ENCODE assay signal across 8 cellular contexts in the genomic region with DNA sequence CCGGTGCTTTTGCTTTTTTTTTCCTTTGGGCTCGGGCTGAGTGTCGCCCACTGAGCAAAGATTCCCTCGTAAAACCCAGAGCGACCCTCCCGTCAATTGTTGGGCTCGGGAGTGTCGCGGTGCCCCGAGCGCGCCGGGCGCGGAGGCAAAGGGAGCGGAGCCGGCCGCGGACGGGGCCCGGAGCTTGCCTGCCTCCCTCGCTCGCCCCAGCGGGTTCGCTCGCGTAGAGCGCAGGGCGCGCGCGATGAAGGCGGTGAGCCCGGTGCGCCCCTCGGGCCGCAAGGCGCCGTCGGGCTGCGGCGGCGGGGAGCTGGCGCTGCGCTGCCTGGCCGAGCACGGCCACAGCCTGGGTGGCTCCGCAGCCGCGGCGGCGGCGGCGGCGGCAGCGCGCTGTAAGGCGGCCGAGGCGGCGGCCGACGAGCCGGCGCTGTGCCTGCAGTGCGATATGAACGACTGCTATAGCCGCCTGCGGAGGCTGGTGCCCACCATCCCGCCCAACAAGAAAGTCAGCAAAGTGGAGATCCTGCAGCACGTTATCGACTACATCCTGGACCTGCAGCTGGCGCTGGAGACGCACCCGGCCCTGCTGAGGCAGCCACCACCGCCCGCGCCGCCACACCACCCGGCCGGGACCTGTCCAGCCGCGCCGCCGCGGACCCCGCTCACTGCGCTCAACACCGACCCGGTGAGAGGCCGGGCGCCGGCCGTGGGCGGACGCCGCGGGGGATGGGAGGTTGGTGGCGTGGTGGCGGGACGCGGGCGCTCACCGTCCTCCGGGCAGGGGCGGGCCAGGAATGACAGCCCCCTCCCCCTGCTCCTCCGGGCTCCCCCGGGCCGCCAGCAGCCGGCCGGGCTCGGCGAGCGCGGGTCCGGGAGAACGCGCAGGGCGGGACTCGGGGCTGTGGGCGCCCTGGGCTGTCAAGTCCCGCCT. TPM values are rescaled to one million over a fixed set of nuclear protein-coding genes. Genes with fewer than 3 reads are reported as not detected.
DNase-seq lines count a peak whose midpoint lies in the region; ATAC-seq and TF ChIP-seq lines count a peak whose summit lies in the region.

No MANE protein-coding gene starts in this region.

- no peaks in the 10 kb centered on the region for H3K9me3 ChIP-seq in HEK293 (ENCODE audit: control insufficient read depth, insufficient read depth, low read depth, low read length)
- H3K9me3 ChIP-seq in WERI-Rb-1 (ENCODE audit: severe bottlenecking): no peaks in the 10 kb centered on the region
- no peaks in the 10 kb centered on the region for H3K9me3 ChIP-seq in skeletal muscle satellite cell (replicated peaks; ENCODE audit: low read length)

- peak overlapping the region; percentile 83 for H3K9ac ChIP-seq in skeletal muscle satellite cell (ENCODE audit: low read depth, low read length)

- H3K4me1 ChIP-seq in HEK293 (ENCODE audit: control insufficient read depth, insufficient read depth, low read length): peaks cover 23% of the 10 kb centered on the region
- H3K4me1 ChIP-seq in skeletal muscle satellite cell (ENCODE audit: control insufficient read depth, insufficient read depth, low read length): no peaks in the 10 kb centered on the region

- H3K27ac ChIP-seq in HEK293 (ENCODE audit: extremely low read depth, low read depth, low read length): peak overlapping the region; percentile 99
- peak overlapping the region; percentile 41 for H3K27ac ChIP-seq in WERI-Rb-1

- no peaks in the 10 kb centered on the region for H3K27me3 ChIP-seq in WERI-Rb-1 (ENCODE audit: insufficient read depth, low read depth, severe bottlenecking)
- no peaks in the 10 kb centered on the region for H3K27me3 ChIP-seq in skeletal muscle satellite cell (ENCODE audit: control insufficient read depth, insufficient read depth, low read length)

- POLR2A ChIA-PET in HEK293 (lab: Yijun Ruan, JAX): interaction anchor here (0.5 to 5.3 kb wide), 57 partner anchors 11 to 1574 kb away, joined by 3 to 148 read pairs (median 4); a partner anchor contains a TSS

- ATAC-seq in HG02840 (IDR thresholded peaks at IDR 0.05; ENCODE audit: low FRiP score, unreplicated experiment): no peak
- no peak for ATAC-seq in HG03460 (IDR thresholded peaks at IDR 0.05; ENCODE audit: unreplicated experiment)

- H3K4me3 ChIP-seq in HEK293 (ENCODE audit: low read depth, low read length) (peak overlapping the region; percentile 94), WERI-Rb-1 (ENCODE audit: low read depth, low read length) (peak overlapping the region; percentile 71), skeletal muscle satellite cell (ENCODE audit: low read length) (peak overlapping the region; percentile 87)

- DNase-seq in WERI-Rb-1 (peak; percentile 70), hepatic stellate cell (ENCODE audit: low spot score) (peak; percentile 53)
- DNase-seq in activated CD4-positive, alpha-beta T cell treated with anti-CD3 and anti-CD28 coated beads for 4 hours: no peak
- no peak for DNase-seq in activated CD4-positive, alpha-beta T cell treated with anti-CD3 and anti-CD28 coated beads, Interleukin-2, amount 50 U/mL, for 4 hours

- H3K36me3 ChIP-seq in HEK293 (ENCODE audit: control insufficient read depth in 2 of 2, insufficient read depth in 1 of 2, low read length in 2 of 2) (peaks cover 10 to 16% of the 10 kb centered on the region in 2 experiments; a peak in 2 of 3 replicates), WERI-Rb-1 (no peaks in the 10 kb centered on the region), skeletal muscle satellite cell (ENCODE audit: insufficient read depth, low read length) (no peaks in the 10 kb centered on the region)

- CTCF ChIA-PET in HEK293 (lab: Yijun Ruan, JAX): interaction anchor here (1.0 to 1.1 kb wide), 2 partner anchors 514 to 814 kb away, joined by 3 read pairs; no protein-coding TSS in a partner anchor

- TF ChIP-seq CTCF in HEK293 (tag by site-specific recombination; IDR thresholded peaks at IDR 0.05): no peak
- 0 out of 2 replicates have a peak, but pooled peaks have one; percentile 0 for TF ChIP-seq CTCF in WERI-Rb-1 (IDR thresholded peaks at IDR 0.05; ENCODE audit: low read depth, low read length)

- H3K4me2 ChIP-seq in skeletal muscle satellite cell (ENCODE audit: low read length): peak overlapping the region; percentile 98

TF ChIP-seq in HEK293, 187 proteins besides CTCF, POLR2A, EP300 and RAD21 (continues in another document):
- TF ChIP-seq ZNF146 (tag by site-specific recombination; IDR thresholded peaks at IDR 0.05) (no peak), ZNF555 (tag by site-specific recombination; conservative IDR thresholded peaks at IDR 0.05) (no peak), ZNF837 (tag by site-specific recombination; IDR thresholded peaks at IDR 0.05) (no peak), ZNF624 (tag by site-specific recombination; IDR thresholded peaks at IDR 0.05) (no peak), ZNF175 (tag by site-specific recombination; IDR thresholded peaks at IDR 0.05) (no peak), ZBTB7A (tag by site-specific recombination; IDR thresholded peaks at IDR 0.05; ENCODE audit: low read depth) (no peak), ZNF10 (tag by site-specific recombination; IDR thresholded peaks at IDR 0.05) (0 out of 2 replicates have a peak, but pooled peaks have one; percentile 42), YY1 (tag by site-specific recombination; IDR thresholded peaks at IDR 0.05) (no peak), ZNF660 (tag by site-specific recombination; IDR thresholded peaks at IDR 0.05) (peak; percentile 88), ZNF132 (tag by site-specific recombination; IDR thresholded peaks at IDR 0.05; ENCODE audit: borderline replicate concordance) (no peak), MYNN (tag by site-specific recombination; IDR thresholded peaks at IDR 0.05; ENCODE audit: borderline replicate concordance) (no peak), ZNF623 (tag by site-specific recombination; IDR thresholded peaks at IDR 0.05) (no peak), ZNF677 (tag by site-specific recombination; IDR thresholded peaks at IDR 0.05) (no peak), TCF7L2 (IDR thresholded peaks at IDR 0.05; ENCODE audit: borderline replicate concordance, low read depth, low read length) (0 out of 2 replicates have a peak, but pooled peaks have one; percentile 25), ZNF391 (tag by site-specific recombination; IDR thresholded peaks at IDR 0.05; ENCODE audit: borderline replicate concordance, low read depth) (no peak), ZNF510 (tag by site-specific recombination; IDR thresholded peaks at IDR 0.05; ENCODE audit: insufficient replicate concordance) (no peak), ZNF138 (tag by site-specific recombination; IDR thresholded peaks at IDR 0.05; ENCODE audit: borderline replicate concordance) (no peak), KLF1 (tag by site-specific recombination; IDR thresholded peaks at IDR 0.05) (no peak), ZNF830 (tag by site-specific recombination; IDR thresholded peaks at IDR 0.05; ENCODE audit: low read depth) (no peak), ZNF366 (tag by site-specific recombination; conservative IDR thresholded peaks at IDR 0.05) (no peak), ZNF585B (tag by site-specific recombination; IDR thresholded peaks at IDR 0.05) (no peak), BCL11B (tag by site-specific recombination; IDR thresholded peaks at IDR 0.05; ENCODE audit: low read depth) (no peak), ZNF473 (tag by site-specific recombination; IDR thresholded peaks at IDR 0.05) (no peak)
- TF ChIP-seq, protein P1, sequence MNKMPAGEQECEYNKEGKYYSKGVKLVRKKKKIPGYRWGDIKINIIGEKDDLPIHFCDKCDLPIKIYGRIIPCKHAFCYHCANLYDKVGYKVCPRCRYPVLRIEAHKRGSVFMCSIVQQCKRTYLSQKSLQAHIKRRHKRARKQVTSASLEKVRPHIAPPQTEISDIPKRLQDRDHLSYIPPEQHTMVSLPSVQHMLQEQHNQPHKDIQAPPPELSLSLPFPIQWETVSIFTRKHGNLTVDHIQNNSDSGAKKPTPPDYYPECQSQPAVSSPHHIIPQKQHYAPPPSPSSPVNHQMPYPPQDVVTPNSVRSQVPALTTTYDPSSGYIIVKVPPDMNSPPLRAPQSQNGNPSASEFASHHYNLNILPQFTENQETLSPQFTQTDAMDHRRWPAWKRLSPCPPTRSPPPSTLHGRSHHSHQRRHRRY (tag by site-specific recombination; IDR thresholded peaks at IDR 0.05): no peak
- TF ChIP-seq, protein P2, sequence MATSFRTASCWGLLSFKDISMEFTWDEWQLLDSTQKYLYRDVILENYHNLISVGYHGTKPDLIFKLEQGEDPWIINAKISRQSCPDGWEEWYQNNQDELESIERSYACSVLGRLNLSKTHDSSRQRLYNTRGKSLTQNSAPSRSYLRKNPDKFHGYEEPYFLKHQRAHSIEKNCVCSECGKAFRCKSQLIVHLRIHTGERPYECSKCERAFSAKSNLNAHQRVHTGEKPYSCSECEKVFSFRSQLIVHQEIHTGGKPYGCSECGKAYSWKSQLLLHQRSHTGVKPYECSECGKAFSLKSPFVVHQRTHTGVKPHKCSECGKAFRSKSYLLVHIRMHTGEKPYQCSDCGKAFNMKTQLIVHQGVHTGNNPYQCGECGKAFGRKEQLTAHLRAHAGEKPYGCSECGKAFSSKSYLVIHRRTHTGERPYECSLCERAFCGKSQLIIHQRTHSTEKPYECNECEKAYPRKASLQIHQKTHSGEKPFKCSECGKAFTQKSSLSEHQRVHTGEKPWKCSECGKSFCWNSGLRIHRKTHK (tag by site-specific recombination; IDR thresholded peaks at IDR 0.05): no peak

RNA-seq across cellular contexts. Expression of a gene that starts 0.6 kb away (rescaled TPM):
- 1.0 and 2.2 TPM in 2 replicates for total RNA-seq in skeletal muscle satellite cell (2012; rRNA removed)

Comparison
In these comparisons a context has a peak if more than half of its experiments do, and no peak if none do; other contexts are left out.
1. DNase-seq: peak in WERI-Rb-1 (single experiment) and hepatic stellate cell (single experiment); none in activated CD4-positive, alpha-beta T cell treated with anti-CD3 and anti-CD28 coated beads for 4 hours (0 of 2) and activated CD4-positive, alpha-beta T cell treated with anti-CD3 and anti-CD28 coated beads, Interleukin-2, amount 50 U/mL, for 4 hours (0 of 2).
2. Peak in every context shown above with its lines, with median percentiles within 50 percentile points of each other: H3K4me3 ChIP-seq.